12 cellular contexts compared by ENCODE assay signal in the genomic region with DNA sequence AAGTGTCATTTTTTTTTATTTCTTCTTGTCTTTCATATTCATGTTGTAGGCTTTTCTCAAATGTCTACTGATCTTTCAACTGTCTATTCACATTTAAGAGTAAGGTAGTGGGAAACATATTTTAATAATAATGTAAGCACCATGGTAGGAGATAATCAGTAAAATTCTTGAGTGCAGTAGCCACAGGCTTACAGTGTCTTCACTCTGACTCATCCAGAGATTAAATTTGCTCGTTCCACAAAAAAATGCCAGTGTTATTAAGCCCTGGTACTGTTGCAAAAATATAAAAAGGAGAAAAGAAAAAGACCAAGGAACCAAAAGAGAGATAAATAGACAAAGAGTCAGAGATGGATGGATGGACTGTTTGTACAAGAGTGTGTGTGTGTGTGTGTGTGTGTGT.
DNase-seq lines count a peak whose midpoint lies in the region; ATAC-seq lines count a peak whose summit lies in the region.
"Had no signal": no experiment of that assay in that cellular context is flagged by ENCODE, and none has a peak within 500 bp of the region (broad histone marks: within the 10 kb centered on the region; RNA-seq: fewer than 3 reads in every experiment).

No MANE protein-coding gene starts in this region.

- peaks cover 42% of the 10 kb centered on the region for H3K4me1 Mint-ChIP-seq in T-helper 2 cell treated with Interferon-gamma antibody and Interleukin-4, amounts not matched to agents 5 μg/mL and 100 μg/mL, for 36 hours (ENCODE audit: low read depth)

- no peaks in the 10 kb centered on the region for H3K27me3 Mint-ChIP-seq in T-helper 2 cell treated with Interferon-gamma antibody and Interleukin-4, amounts not matched to agents 5 μg/mL and 100 μg/mL, for 36 hours (ENCODE audit: low read depth)

- DNase-seq in AG08396 (ENCODE audit: low spot score) = peak; percentile 13
- no peak for DNase-seq in T-helper 2 cell treated with Interferon-gamma antibody and Interleukin-4, amounts not matched to agents 5 μg/mL and 100 μg/mL, for 36 hours (ENCODE audit: low spot score)
- peak; percentile 52 for DNase-seq in fibroblast of peridontal ligament (ENCODE audit: extremely low read depth)
- no peak for DNase-seq in stimulated activated CD4-positive, alpha-beta T cell treated with anti-CD3 and anti-CD28 coated beads, Interleukin-15, amount 100 ng/mL, for 24 hours
- no peak for DNase-seq in amniotic stem cell (lab: John Stamatoyannopoulos, UW)
- DNase-seq in NCI-H345 (lab: John Stamatoyannopoulos, UW) = no peak
- DNase-seq in SKM-1 treated with dmso at 0.1 percent for 144 hours (lab: John Stamatoyannopoulos, UW; ENCODE audit: unreplicated experiment) = no peak
- DNase-seq: Caco-2, NCI-H1694, PC-3, right lobe of liver had no signal

- H3K27ac Mint-ChIP-seq in T-helper 2 cell treated with Interferon-gamma antibody and Interleukin-4, amounts not matched to agents 5 μg/mL and 100 μg/mL, for 36 hours = peak overlapping the region; percentile 71

- H3K9me3 Mint-ChIP-seq in T-helper 2 cell treated with Interferon-gamma antibody and Interleukin-4, amounts not matched to agents 5 μg/mL and 100 μg/mL, for 36 hours = no peaks in the 10 kb centered on the region

- ATAC-seq in GM18858 (IDR thresholded peaks at IDR 0.05; ENCODE audit: unreplicated experiment) = peak; percentile 19
- ATAC-seq: PC-3, right lobe of liver had no signal

- H3K4me3 Mint-ChIP-seq in T-helper 2 cell treated with Interferon-gamma antibody and Interleukin-4, amounts not matched to agents 5 μg/mL and 100 μg/mL, for 36 hours = peak overlapping the region; percentile 33

- H3K36me3 Mint-ChIP-seq in T-helper 2 cell treated with Interferon-gamma antibody and Interleukin-4, amounts not matched to agents 5 μg/mL and 100 μg/mL, for 36 hours (ENCODE audit: low read depth) = peaks cover 7% of the 10 kb centered on the region

Comparison
In these comparisons a context has a peak if more than half of its experiments do, and no peak if none do; other contexts are left out.
1. DNase-seq: peak in AG08396 (single experiment) and fibroblast of peridontal ligament (single experiment); none in T-helper 2 cell treated with Interferon-gamma antibody and Interleukin-4, amounts not matched to agents 5 μg/mL and 100 μg/mL, for 36 hours (single experiment), stimulated activated CD4-positive, alpha-beta T cell treated with anti-CD3 and anti-CD28 coated beads, Interleukin-15, amount 100 ng/mL, for 24 hours (single experiment), amniotic stem cell (single experiment), NCI-H345 (single experiment) and SKM-1 treated with dmso at 0.1 percent for 144 hours (single experiment).